ENCODE assay signal across 8 cellular contexts in the genomic region with DNA sequence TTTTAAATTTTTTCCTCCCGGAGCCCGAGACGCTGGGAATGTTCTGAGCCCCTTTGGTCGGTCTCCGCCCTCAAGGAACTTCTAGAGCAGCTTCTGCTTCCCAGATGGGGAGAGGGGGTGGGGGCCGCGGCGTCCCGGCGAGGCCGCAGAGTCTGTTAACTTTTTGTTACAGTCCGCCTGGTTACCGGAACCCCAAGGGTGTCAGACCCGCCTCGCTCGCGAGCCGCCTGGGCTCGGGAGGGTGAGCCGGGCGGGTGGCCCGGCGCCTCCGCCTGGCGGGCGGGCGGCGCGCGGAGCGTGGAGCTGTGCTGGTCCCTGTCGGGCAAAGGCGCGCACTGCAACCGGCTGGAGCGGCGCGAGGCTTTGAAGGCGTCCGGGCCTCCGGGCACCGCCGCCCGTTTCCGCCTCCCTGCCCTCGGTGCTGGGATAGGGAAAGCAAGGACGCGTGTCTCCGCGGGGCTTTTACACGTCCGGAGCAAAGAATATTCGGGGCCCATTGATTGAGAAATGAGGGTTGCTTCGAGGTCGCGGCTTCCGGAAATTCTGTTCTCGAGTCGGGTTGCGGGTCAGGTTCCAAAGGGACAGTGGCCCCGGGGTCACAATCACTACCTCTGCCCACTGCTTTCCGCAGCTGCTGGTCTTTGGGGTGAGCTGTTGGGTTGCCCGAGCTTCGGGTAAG. TPM values are rescaled to one million over a fixed set of nuclear protein-coding genes. Genes with fewer than 3 reads are reported as not detected.
DNase-seq lines count a peak whose midpoint lies in the region; ATAC-seq and TF ChIP-seq lines count a peak whose summit lies in the region.

No MANE protein-coding gene starts in this region.

- no peak overlapping the region for H3K27ac ChIP-seq in 22Rv1

- DNase-seq in activated T-helper 1 cell treated with anti-CD3 and anti-CD28 coated beads, Interleukin-2, amount 50 U/mL, for 16 hours (ENCODE audit: low read depth in 1 of 2, low spot score in 1 of 2) = peak; percentile 68 to 78
- peak; percentile 82 for DNase-seq in fibroblast of peridontal ligament (ENCODE audit: extremely low read depth)
- peak; percentile 90 for DNase-seq in natural killer cell treated with Interleukin-12 subunit alpha and Interleukin-12 subunit beta and Interleukin-15 and Interleukin-18, amount 100 ng/mL, for 72 hours (ENCODE audit: low spot score)
- DNase-seq in stimulated activated naive CD4-positive, alpha-beta T cell treated with Interleukin-2 at 50 U/mL for 16 hours (lab: John Stamatoyannopoulos, UW) = peak; percentile 79

- H3K4me3 Mint-ChIP-seq in natural killer cell treated with Interleukin-12 subunit alpha and Interleukin-12 subunit beta and Interleukin-15 and Interleukin-18, amount 100 ng/mL, for 72 hours = peak overlapping the region; percentile 97

- H3K9me3 Mint-ChIP-seq in natural killer cell treated with Interleukin-12 subunit alpha and Interleukin-12 subunit beta and Interleukin-15 and Interleukin-18, amount 100 ng/mL, for 72 hours = no peaks in the 10 kb centered on the region

- peak overlapping the region; percentile 72 to 93 for H3K27ac Mint-ChIP-seq in natural killer cell treated with Interleukin-12 subunit alpha and Interleukin-12 subunit beta and Interleukin-15 and Interleukin-18, amount 100 ng/mL, for 72 hours

- H3K27me3 Mint-ChIP-seq in natural killer cell treated with Interleukin-12 subunit alpha and Interleukin-12 subunit beta and Interleukin-15 and Interleukin-18, amount 100 ng/mL, for 72 hours = peaks cover 7 to 12% of the 10 kb centered on the region in 2 donors

- ATAC-seq in GM18502 (IDR thresholded peaks at IDR 0.05; ENCODE audit: poor library complexity, unreplicated experiment) (peak; percentile 52), HG03097 (IDR thresholded peaks at IDR 0.05; ENCODE audit: low FRiP score, unreplicated experiment) (peak; percentile 48)
- ATAC-seq in natural killer cell treated with Interleukin-12 subunit alpha and Interleukin-12 subunit beta and Interleukin-15 and Interleukin-18, amount 100 ng/mL, for 72 hours = peak; percentile 67 to 75

- no peaks in the 10 kb centered on the region for H3K36me3 Mint-ChIP-seq in natural killer cell treated with Interleukin-12 subunit alpha and Interleukin-12 subunit beta and Interleukin-15 and Interleukin-18, amount 100 ng/mL, for 72 hours

- peak; percentile 92 for TF ChIP-seq CTCF in 22Rv1 (IDR thresholded peaks at IDR 0.05)

- peaks cover 57 to 60% of the 10 kb centered on the region in 2 donors for H3K4me1 Mint-ChIP-seq in natural killer cell treated with Interleukin-12 subunit alpha and Interleukin-12 subunit beta and Interleukin-15 and Interleukin-18, amount 100 ng/mL, for 72 hours (ENCODE audit: low read depth in 2 of 2)

TF ChIP-seq in PFSK-1, 5 proteins besides CTCF, POLR2A, EP300 and RAD21:
- TF ChIP-seq SIN3A (IDR thresholded peaks at IDR 0.05; ENCODE audit: borderline replicate concordance, insufficient read depth, low read length) (0 out of 2 replicates have a peak, but pooled peaks have one; percentile 23), POLR2AphosphoS5 (IDR thresholded peaks at IDR 0.05; ENCODE audit: low read depth, low read length) (no peak), FOXP2 (optimal IDR thresholded peaks at IDR 0.05; ENCODE audit: borderline replicate concordance, extremely low read depth, extremely low read length, insufficient read depth) (peak; percentile 69), TAF1 (IDR thresholded peaks at IDR 0.05; ENCODE audit: borderline replicate concordance, insufficient read depth, low read length) (no peak)
- TF ChIP-seq, protein P1, sequence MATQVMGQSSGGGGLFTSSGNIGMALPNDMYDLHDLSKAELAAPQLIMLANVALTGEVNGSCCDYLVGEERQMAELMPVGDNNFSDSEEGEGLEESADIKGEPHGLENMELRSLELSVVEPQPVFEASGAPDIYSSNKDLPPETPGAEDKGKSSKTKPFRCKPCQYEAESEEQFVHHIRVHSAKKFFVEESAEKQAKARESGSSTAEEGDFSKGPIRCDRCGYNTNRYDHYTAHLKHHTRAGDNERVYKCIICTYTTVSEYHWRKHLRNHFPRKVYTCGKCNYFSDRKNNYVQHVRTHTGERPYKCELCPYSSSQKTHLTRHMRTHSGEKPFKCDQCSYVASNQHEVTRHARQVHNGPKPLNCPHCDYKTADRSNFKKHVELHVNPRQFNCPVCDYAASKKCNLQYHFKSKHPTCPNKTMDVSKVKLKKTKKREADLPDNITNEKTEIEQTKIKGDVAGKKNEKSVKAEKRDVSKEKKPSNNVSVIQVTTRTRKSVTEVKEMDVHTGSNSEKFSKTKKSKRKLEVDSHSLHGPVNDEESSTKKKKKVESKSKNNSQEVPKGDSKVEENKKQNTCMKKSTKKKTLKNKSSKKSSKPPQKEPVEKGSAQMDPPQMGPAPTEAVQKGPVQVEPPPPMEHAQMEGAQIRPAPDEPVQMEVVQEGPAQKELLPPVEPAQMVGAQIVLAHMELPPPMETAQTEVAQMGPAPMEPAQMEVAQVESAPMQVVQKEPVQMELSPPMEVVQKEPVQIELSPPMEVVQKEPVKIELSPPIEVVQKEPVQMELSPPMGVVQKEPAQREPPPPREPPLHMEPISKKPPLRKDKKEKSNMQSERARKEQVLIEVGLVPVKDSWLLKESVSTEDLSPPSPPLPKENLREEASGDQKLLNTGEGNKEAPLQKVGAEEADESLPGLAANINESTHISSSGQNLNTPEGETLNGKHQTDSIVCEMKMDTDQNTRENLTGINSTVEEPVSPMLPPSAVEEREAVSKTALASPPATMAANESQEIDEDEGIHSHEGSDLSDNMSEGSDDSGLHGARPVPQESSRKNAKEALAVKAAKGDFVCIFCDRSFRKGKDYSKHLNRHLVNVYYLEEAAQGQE (IDR thresholded peaks at IDR 0.05; ENCODE audit: insufficient read depth in 1 of 2, low read depth in 2 of 2, low read length in 2 of 2) = peak in 1 of 2 experiments; percentile 24; a peak in 1 of 4 replicates

RNA-seq across cellular contexts. Expression of gene HS3ST3B1, which starts 1.7 kb away (rescaled TPM):
- polyA plus RNA-seq in PFSK-1 (2012; ENCODE audit: insufficient read length, low read depth) = 3.2 TPM
- total RNA-seq in natural killer cell treated with Interleukin-12 subunit alpha and Interleukin-12 subunit beta and Interleukin-15 and Interleukin-18, amount 100 ng/mL, for 72 hours = 10 to 100 TPM; 13.2 to 22.0 TPM
